Comparison of ENCODE assay signal across 8 cellular contexts in the genomic region with DNA sequence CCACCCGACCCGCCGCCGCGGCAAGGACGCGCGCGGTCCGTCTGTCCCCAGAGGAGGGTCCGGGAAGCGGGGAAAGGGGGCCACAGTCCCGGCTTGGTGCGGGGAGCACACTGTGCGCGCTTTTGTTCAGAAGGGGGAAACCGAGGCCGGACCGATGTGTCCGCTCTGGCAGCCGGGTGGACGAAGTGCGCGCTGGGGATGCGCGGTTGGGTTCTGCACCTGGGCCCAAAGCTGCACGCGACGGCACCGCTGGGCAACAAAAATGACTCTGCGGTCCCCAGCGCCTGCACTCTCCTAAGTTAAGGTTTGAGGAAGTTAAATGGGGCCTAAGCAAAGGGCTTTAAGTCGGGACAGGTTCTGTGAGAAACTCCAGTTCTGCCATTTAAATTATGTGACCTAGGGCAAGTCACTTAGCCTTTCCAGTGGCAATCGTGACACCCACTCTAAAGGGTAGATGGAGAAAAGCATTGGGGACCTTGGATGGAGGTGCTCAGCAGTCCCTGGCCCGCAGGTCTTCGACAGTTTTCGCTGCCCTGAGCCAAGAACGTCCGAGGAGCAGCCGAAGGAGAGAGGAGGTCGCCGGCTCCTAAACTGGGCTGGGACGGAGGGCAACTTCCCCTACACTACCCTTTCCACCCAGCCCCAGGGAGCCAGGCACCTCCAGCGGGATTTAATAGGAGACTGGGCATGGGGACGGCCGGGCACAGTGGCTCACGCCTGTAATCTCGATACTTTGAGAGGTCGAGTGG. TPM values are rescaled to one million over a fixed set of nuclear protein-coding genes. Genes with fewer than 3 reads are reported as not detected.
DNase-seq lines count a peak whose midpoint lies in the region; ATAC-seq and TF ChIP-seq lines count a peak whose summit lies in the region.

No MANE protein-coding gene starts in this region.

- peak overlapping the region; percentile 89 for H3K27ac ChIP-seq in CD4-positive, alpha-beta memory T cell (ENCODE audit: low read depth, low read length)
- H3K27ac ChIP-seq in colonic mucosa, result peak overlapping the region; percentile 99

- peak; percentile 17 for ATAC-seq in GM19035 (IDR thresholded peaks at IDR 0.05; ENCODE audit: unreplicated experiment)
- ATAC-seq in HG03196 (IDR thresholded peaks at IDR 0.05; ENCODE audit: unreplicated experiment), result peak; percentile 7
- ATAC-seq in left lobe of liver, result peak; percentile 14
- ATAC-seq in stimulated activated naive CD8-positive, alpha-beta T cell treated with anti-CD3 and anti-CD28 coated beads, Interleukin-15, Interleukin-2, amounts not matched to agents 100 U/mL and 50 U/mL, for 24 hours, result no peak

- H3K4me3 ChIP-seq in CD4-positive, alpha-beta memory T cell (ENCODE audit: low read length in 2 of 2), result peak overlapping the region; percentile 66 to 94
- peak overlapping the region; percentile 54 for H3K4me3 ChIP-seq in colonic mucosa

- H3K36me3 Mint-ChIP-seq in CD4-positive, alpha-beta memory T cell, result peaks cover 0 to 28% of the 10 kb centered on the region in 2 donors

- intact Hi-C loops in CD4-positive, alpha-beta memory T cell (cut with micrococcal nuclease), result loop anchor here (5.0 kb wide), 3 partner anchors 46 to 1291 kb away; a partner anchor contains a TSS
- intact Hi-C loops in colonic mucosa (cut with DNase I), result no loop called here

- no peak for TF ChIP-seq CTCF in colonic mucosa (IDR thresholded peaks at IDR 0.05)

- no peaks in the 10 kb centered on the region for H3K9me3 ChIP-seq in CD4-positive, alpha-beta memory T cell (ENCODE audit: control insufficient read depth in 1 of 2, low read length in 2 of 2)
- no peaks in the 10 kb centered on the region for H3K9me3 ChIP-seq in colonic mucosa

- H3K27ac Mint-ChIP-seq in CD4-positive, alpha-beta memory T cell, result peak overlapping the region; percentile 98 to 100 (median 99)

- peaks cover 20 to 54% (median 31%) of the 10 kb centered on the region in 4 donors for H3K4me1 Mint-ChIP-seq in CD4-positive, alpha-beta memory T cell

- DNase-seq in CD4-positive, alpha-beta memory T cell, result peak; percentile 43 to 62 (median 44)
- DNase-seq in SK-N-DZ (ENCODE audit: low spot score), result peak; percentile 17
- DNase-seq in colonic mucosa, result peak; percentile 46
- DNase-seq in left lobe of liver (ENCODE audit: low spot score), result no peak
- DNase-seq in stimulated activated naive CD8-positive, alpha-beta T cell treated with anti-CD3 and anti-CD28 coated beads, Interleukin-15, Interleukin-2, amounts not matched to agents 100 U/mL and 50 U/mL, for 24 hours, result peak; percentile 41
- no peak for DNase-seq in putamen (ENCODE audit: low spot score)

- no peaks in the 10 kb centered on the region for H3K36me3 ChIP-seq in CD4-positive, alpha-beta memory T cell (ENCODE audit: insufficient read depth, low read length)
- no peaks in the 10 kb centered on the region for H3K36me3 ChIP-seq in colonic mucosa

- peak overlapping the region; percentile 92 to 94 for H3K9ac ChIP-seq in colonic mucosa (ENCODE audit: low read depth in 2 of 2, low read length in 2 of 2)

- POLR2A ChIA-PET in CD4-positive, alpha-beta memory T cell (lab: Charles Lee; ENCODE audit: partially characterized antibody), result interaction anchor here (0.6 to 5.5 kb wide), 5 partner anchors 11 to 263 kb away, joined by 3 to 126 read pairs (median 7); a partner anchor contains a TSS

- peaks cover 0 to 3% of the 10 kb centered on the region in 2 donors for H3K27me3 Mint-ChIP-seq in CD4-positive, alpha-beta memory T cell

- peaks cover 0 to 5% (median 0%) of the 10 kb centered on the region in 8 donors for H3K9me3 Mint-ChIP-seq in CD4-positive, alpha-beta memory T cell

- H3K4me1 ChIP-seq in CD4-positive, alpha-beta memory T cell (ENCODE audit: insufficient read depth, low read length), result peaks cover 39% of the 10 kb centered on the region
- H3K4me1 ChIP-seq in colonic mucosa, result peaks cover 13% of the 10 kb centered on the region

- H3K27me3 ChIP-seq in CD4-positive, alpha-beta memory T cell (ENCODE audit: insufficient read depth, low read length), result no peaks in the 10 kb centered on the region
- H3K27me3 ChIP-seq in colonic mucosa, result no peaks in the 10 kb centered on the region

- CTCF ChIA-PET in CD4-positive, alpha-beta memory T cell (lab: Charles Lee; ENCODE audit: partially characterized antibody), result interaction anchor here (4.0 to 6.2 kb wide), 2 partner anchors 11 to 18 kb away, joined by 22 to 65 read pairs; no protein-coding TSS in a partner anchor

- H3K4me3 Mint-ChIP-seq in CD4-positive, alpha-beta memory T cell, result peak overlapping the region; percentile 95 to 99 (median 99)

RNA-seq across cellular contexts. Expression of a gene that starts 0.5 kb away (rescaled TPM):
- 10 to 100 TPM; 23.9 to 24.9 TPM for total RNA-seq in CD4-positive, alpha-beta memory T cell
- 10 to 100 TPM; 11.3 to 11.4 TPM for polyA plus RNA-seq in CD4-positive, alpha-beta memory T cell
- 14.7 and 20.1 TPM in 2 replicates for polyA plus RNA-seq in SK-N-DZ (2014; cell fraction: cytosol; rRNA removed)
- 9.2 and 9.6 TPM in 2 replicates for polyA plus RNA-seq in SK-N-DZ (2014; cell fraction: nucleus; rRNA removed)
- total RNA-seq in colonic mucosa (10 to 100 TPM; 32.3 to 52.4 TPM), left lobe of liver (43.1 TPM)

Comparison
In these comparisons a context has a peak if more than half of its experiments do, and no peak if none do; other contexts are left out.
1. DNase-seq: peak in CD4-positive, alpha-beta memory T cell (5 of 5), SK-N-DZ (single experiment), colonic mucosa (single experiment) and stimulated activated naive CD8-positive, alpha-beta T cell treated with anti-CD3 and anti-CD28 coated beads, Interleukin-15, Interleukin-2, amounts not matched to agents 100 U/mL and 50 U/mL, for 24 hours (single experiment); none in left lobe of liver (single experiment) and putamen (single experiment).